In the genomic region with DNA sequence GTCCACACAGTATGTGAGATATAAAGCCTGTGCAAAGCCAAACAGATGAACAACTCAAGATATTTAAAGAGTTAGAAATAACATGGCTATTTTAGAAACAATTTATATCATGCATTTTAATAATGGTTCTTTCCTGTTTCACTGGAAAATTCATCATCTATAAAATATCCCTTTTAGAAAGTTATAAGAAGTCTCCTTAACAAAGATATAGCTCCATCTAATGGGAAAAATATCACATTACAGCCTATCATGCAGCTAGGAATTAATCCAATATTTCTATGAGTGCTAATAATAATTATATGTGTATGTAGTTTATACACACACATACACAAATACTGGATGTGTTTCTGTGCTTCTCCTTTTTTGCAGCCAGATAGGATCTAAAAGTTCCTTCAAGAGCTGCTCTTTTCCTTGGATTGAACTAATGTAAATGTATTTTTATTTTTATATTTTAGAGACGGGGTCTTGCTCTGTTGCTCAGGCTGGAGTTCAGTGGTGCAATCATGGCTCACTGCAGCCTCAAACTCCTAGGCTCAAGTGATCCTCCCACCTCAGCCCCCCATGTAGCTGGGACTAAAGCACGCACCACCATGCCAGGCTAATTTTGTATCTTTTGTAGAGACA, we compare ENCODE assay signal across 10 cellular contexts. TPM values are rescaled to one million over a fixed set of nuclear protein-coding genes. Genes with fewer than 3 reads are reported as not detected.
A peak's percentile ranks its signal among the peaks of the same experiment; 100 is the strongest.
DNase-seq lines count a peak whose midpoint lies in the region; ATAC-seq and TF ChIP-seq lines count a peak whose summit lies in the region.
"Had no signal": no experiment of that assay in that cellular context is flagged by ENCODE, and none has a peak within 500 bp of the region (broad histone marks: within the 10 kb centered on the region; RNA-seq: fewer than 3 reads in every experiment).

No MANE protein-coding gene starts in this region.

- H3K36me3 Mint-ChIP-seq in Calu3 (ENCODE audit: insufficient read depth, unreplicated experiment), result no peaks in the 10 kb centered on the region

- in situ Hi-C loops in astrocyte of the cerebellum (cut with HindIII; ENCODE audit: low sequenced_read_pairs), result no loop called here

- no peak for TF ChIP-seq POLR2A in gastroesophageal sphincter (IDR thresholded peaks at IDR 0.05)

- H3K4ac ChIP-seq in mesenchymal stem cell (ENCODE audit: low read depth in 1 of 2, low read length in 2 of 2), result no peak overlapping the region

- H3K9me3 Mint-ChIP-seq in Calu3 (ENCODE audit: low read depth, unreplicated experiment), result no peaks in the 10 kb centered on the region

- H3K79me1 ChIP-seq in mesenchymal stem cell (replicated peaks; ENCODE audit: low read length, poor library complexity, severe bottlenecking), result no peaks in the 10 kb centered on the region

- no peak overlapping the region for H3K18ac ChIP-seq in mesenchymal stem cell (ENCODE audit: low read depth in 1 of 2, low read length in 2 of 2)

- H2AFZ ChIP-seq in mesenchymal stem cell (ENCODE audit: low read depth, low read length), result no peak overlapping the region

- H3K4me3 ChIP-seq in astrocyte of the cerebellum (ENCODE audit: low read depth, low read length) (no peak overlapping the region), mesenchymal stem cell (ENCODE audit: insufficient read depth in 1 of 2, low read depth in 1 of 2, low read length in 2 of 2) (no peak overlapping the region), gastroesophageal sphincter (no peak overlapping the region)

- no peaks in the 10 kb centered on the region for H3K4me1 Mint-ChIP-seq in Calu3 (ENCODE audit: low read depth, unreplicated experiment)

- intact Hi-C loops in Calu3 (cut with micrococcal nuclease; ENCODE audit: unreplicated experiment), result loop anchor here (1.0 kb wide), 1 partner anchor 434 kb away; no protein-coding TSS in a partner anchor

- no peak overlapping the region for H3K4me2 ChIP-seq in mesenchymal stem cell (ENCODE audit: low read length, poor library complexity, severe bottlenecking)

- H3K27me3 Mint-ChIP-seq in Calu3 (ENCODE audit: unreplicated experiment), result no peaks in the 10 kb centered on the region

- H4K91ac ChIP-seq in mesenchymal stem cell (ENCODE audit: low read length), result no peak overlapping the region

- H3K36me3 ChIP-seq in mesenchymal stem cell (ENCODE audit: control insufficient read depth in 1 of 2, insufficient read depth in 2 of 2, low read depth in 1 of 2, low read length in 2 of 2) (no peaks in the 10 kb centered on the region), gastroesophageal sphincter (no peaks in the 10 kb centered on the region)

- H3K27ac ChIP-seq in mesenchymal stem cell (ENCODE audit: low read length, poor library complexity, severe bottlenecking), result no peak overlapping the region
- H3K27ac ChIP-seq in gastroesophageal sphincter, result no peak overlapping the region

- H4K8ac ChIP-seq in mesenchymal stem cell (ENCODE audit: low read length), result no peak overlapping the region

- no peak overlapping the region for H3K27ac Mint-ChIP-seq in Calu3 (ENCODE audit: unreplicated experiment)

- no peak overlapping the region for H2AK5ac ChIP-seq in mesenchymal stem cell (ENCODE audit: low read length, severe bottlenecking)

- H3K14ac ChIP-seq in mesenchymal stem cell (ENCODE audit: low read length in 2 of 2), result no peak overlapping the region

- H3K27me3 ChIP-seq in mesenchymal stem cell (ENCODE audit: control insufficient read depth in 1 of 2, insufficient read depth in 1 of 2, low read length in 2 of 2) (no peaks in the 10 kb centered on the region), gastroesophageal sphincter (no peaks in the 10 kb centered on the region)

- BruUV-seq in Calu3 (replicated peaks; lab: Mats Ljungman, UMichigan), result no TSS peak

- ATAC-seq in HG02970 (IDR thresholded peaks at IDR 0.05; ENCODE audit: low FRiP score, unreplicated experiment) (no peak), GM18873 (IDR thresholded peaks at IDR 0.05; ENCODE audit: low FRiP score, unreplicated experiment) (no peak), gastroesophageal sphincter (no peak)

- no peak overlapping the region for H2BK15ac ChIP-seq in mesenchymal stem cell (ENCODE audit: low read depth, poor library complexity, severe bottlenecking)

- no peak overlapping the region for H2BK120ac ChIP-seq in mesenchymal stem cell (ENCODE audit: low read depth, low read length)

- H3K9ac ChIP-seq in mesenchymal stem cell (ENCODE audit: low read length), result peak overlapping the region; percentile 39

- no peak overlapping the region for H2BK12ac ChIP-seq in mesenchymal stem cell (ENCODE audit: low read length in 2 of 2)

- CTCF ChIA-PET in Calu3 (lab: Charles Lee), result interaction anchor here (0.5 to 2.2 kb wide), 12 partner anchors 9 to 799 kb away, joined by 3 to 14 read pairs (median 5); no protein-coding TSS in a partner anchor

- H3K4me1 ChIP-seq in mesenchymal stem cell (ENCODE audit: control insufficient read depth, insufficient read depth, low read depth, low read length), result no peaks in the 10 kb centered on the region
- no peaks in the 10 kb centered on the region for H3K4me1 ChIP-seq in gastroesophageal sphincter

- no peaks in the 10 kb centered on the region for H3K9me3 ChIP-seq in mesenchymal stem cell (ENCODE audit: control insufficient read depth, low read length)
- H3K9me3 ChIP-seq in gastroesophageal sphincter, result peaks cover 0 to 8% (median 0%) of the 10 kb centered on the region in 3 donors

- WGBS in mesenchymal stem cell, result 92% methylated on average over 1 of the region's 2 CpGs
- WGBS in gastroesophageal sphincter (ENCODE audit: low coverage in 1 of 2), 2 donors, result 91 to 100% methylated on average over 1 to 2 of the region's 2 CpGs

- no peak for TF ChIP-seq EP300 in gastroesophageal sphincter (IDR thresholded peaks at IDR 0.05)

- TF ChIP-seq CTCF in Calu3 (IDR thresholded peaks at IDR 0.05; ENCODE audit: unreplicated experiment) (peak; percentile 53), astrocyte of the cerebellum (IDR thresholded peaks at IDR 0.05; ENCODE audit: low read depth, low read length, missing control alignments) (peak; percentile 4), gastroesophageal sphincter (IDR thresholded peaks at IDR 0.05) (peak in 1 of 4 experiments; percentile 22)

- no peak overlapping the region for H3K23ac ChIP-seq in mesenchymal stem cell (ENCODE audit: low read length in 2 of 2)

- DNase-seq in Calu3 (no peak), HT-29 (ENCODE audit: low spot score) (peak; percentile 39), astrocyte of the cerebellum (ENCODE audit: low read depth) (no peak), mesenchymal stem cell (peak; percentile 41), UCSD-AML1 (lab: John Stamatoyannopoulos, UW; ENCODE audit: unreplicated experiment) (no peak)
- DNase-seq: NCI-H187 treated with DMSO at 0.1 percent for 48 hours; stimulated activated CD4-positive, alpha-beta T cell treated with anti-CD3 and anti-CD28 coated beads, Interleukin-1b, Interleukin-23, amount 100 ng/mL, for 48 hours had no signal

- H3K4me3 Mint-ChIP-seq in Calu3 (ENCODE audit: low read depth, unreplicated experiment), result no peak overlapping the region

- H2BK5ac ChIP-seq in mesenchymal stem cell (ENCODE audit: low read depth, low read length, poor library complexity, severe bottlenecking), result no peak overlapping the region

RNA-seq across cellular contexts. Expression of gene RPL22L1, which starts 21.6 kb away (rescaled TPM):
- total RNA-seq in Calu3 (2022) (88.7 and 103 TPM in 2 replicates), gastroesophageal sphincter (10 to 100 TPM; 19.3 to 76.1 (median 51.9) TPM)
- 18.6 and 36.1 TPM in 2 replicates for total RNA-seq in HT-29 (2014; rRNA removed; shearing (Covaris generic))
- polyA plus RNA-seq in mesenchymal stem cell (2013, experiment 1 of 2), result 380 TPM
- polyA plus RNA-seq in mesenchymal stem cell (2013, experiment 2 of 2), result 394 TPM

Comparison
In these comparisons a context has a peak if more than half of its experiments do, and no peak if none do; other contexts are left out.
1. DNase-seq: peak in HT-29 (single experiment) and mesenchymal stem cell (single experiment); none in Calu3 (single experiment), astrocyte of the cerebellum (single experiment) and UCSD-AML1 (single experiment).